In genomic region chr14:29548948-29549370, GRCh38 we compare ENCODE assay signal across 8 cellular contexts.
DNase-seq lines count a peak whose midpoint lies in the region; ATAC-seq lines count a peak whose summit lies in the region.

No MANE protein-coding gene starts in this region.

- intact Hi-C loops in activated naive CD4-positive, alpha-beta T cell treated with anti-CD3 and anti-CD28 coated beads for 36 hours (cut with micrococcal nuclease), result loop anchor here (1.0 to 10.0 kb wide), 4 partner anchors 665 to 974 kb away; no protein-coding TSS in a partner anchor

- no peaks in the 10 kb centered on the region for H3K36me3 ChIP-seq in NT2/D1 (ENCODE audit: insufficient read depth, insufficient read length, low read length)

- H3K4me3 ChIP-seq in Jurkat, Clone E6-1 (ENCODE audit: low read length), result no peak overlapping the region
- no peak overlapping the region for H3K4me3 ChIP-seq in NT2/D1 (ENCODE audit: insufficient read length, low read depth)

- H3K9ac ChIP-seq in NT2/D1 (ENCODE audit: insufficient read length, low read depth), result no peak overlapping the region

- H3K9me3 ChIP-seq in NT2/D1 (ENCODE audit: insufficient read depth, low read length), result no peaks in the 10 kb centered on the region

- no peaks in the 10 kb centered on the region for H3K4me1 ChIP-seq in NT2/D1 (ENCODE audit: insufficient read depth, insufficient read length)

- H3K27me3 Mint-ChIP-seq in activated naive CD4-positive, alpha-beta T cell treated with anti-CD3 and anti-CD28 coated beads for 36 hours (ENCODE audit: low read depth), result no peaks in the 10 kb centered on the region

- DNase-seq in DMS53 (lab: John Stamatoyannopoulos, UW) (peak; percentile 79), NT2/D1 (ENCODE audit: low read depth, low spot score) (peak; percentile 8), dermis microvascular lymphatic vessel endothelial cell (ENCODE audit: low read depth in 2 of 2) (peak; percentile 64 to 72), medulla oblongata (ENCODE audit: extremely low spot score) (peak; percentile 85)
- peak; percentile 45 for DNase-seq in Jurkat, Clone E6-1 (ENCODE audit: low read depth, low spot score)
- DNase-seq in activated T-cell treated with anti-CD3 and anti-CD28 coated beads, Interleukin-2, amount 50 U/mL, for 1 hour, result no peak
- DNase-seq in activated naive CD4-positive, alpha-beta T cell treated with anti-CD3 and anti-CD28 coated beads for 36 hours, result no peak

- peak; percentile 81 for ATAC-seq in GM21515 (IDR thresholded peaks at IDR 0.05; ENCODE audit: unreplicated experiment)

- no peak overlapping the region for H3K27ac Mint-ChIP-seq in activated naive CD4-positive, alpha-beta T cell treated with anti-CD3 and anti-CD28 coated beads for 36 hours

- no peak overlapping the region for H3K4me3 Mint-ChIP-seq in activated naive CD4-positive, alpha-beta T cell treated with anti-CD3 and anti-CD28 coated beads for 36 hours

- no peaks in the 10 kb centered on the region for H3K27me3 ChIP-seq in NT2/D1 (ENCODE audit: insufficient read depth, insufficient read length)

- H3K9me3 Mint-ChIP-seq in activated naive CD4-positive, alpha-beta T cell treated with anti-CD3 and anti-CD28 coated beads for 36 hours, result no peaks in the 10 kb centered on the region

- no peaks in the 10 kb centered on the region for H3K36me3 Mint-ChIP-seq in activated naive CD4-positive, alpha-beta T cell treated with anti-CD3 and anti-CD28 coated beads for 36 hours (ENCODE audit: low read depth)

- CTCF ChIA-PET in activated naive CD4-positive, alpha-beta T cell treated with anti-CD3 and anti-CD28 coated beads for 36 hours (lab: Charles Lee), result interaction anchor here (1.0 to 1.4 kb wide), 2 partner anchors 666 to 722 kb away, joined by 4 read pairs; no protein-coding TSS in a partner anchor

- H3K4me1 Mint-ChIP-seq in activated naive CD4-positive, alpha-beta T cell treated with anti-CD3 and anti-CD28 coated beads for 36 hours (ENCODE audit: low read depth), result no peaks in the 10 kb centered on the region

Comparison
In these comparisons a context has a peak if more than half of its experiments do, and no peak if none do; other contexts are left out.
1. DNase-seq: peak in DMS53 (single experiment), Jurkat, Clone E6-1 (single experiment), NT2/D1 (single experiment), dermis microvascular lymphatic vessel endothelial cell (2 of 2) and medulla oblongata (single experiment); none in activated T-cell treated with anti-CD3 and anti-CD28 coated beads, Interleukin-2, amount 50 U/mL, for 1 hour (single experiment) and activated naive CD4-positive, alpha-beta T cell treated with anti-CD3 and anti-CD28 coated beads for 36 hours (single experiment).